21 cellular contexts compared by ENCODE assay signal in the genomic region with DNA sequence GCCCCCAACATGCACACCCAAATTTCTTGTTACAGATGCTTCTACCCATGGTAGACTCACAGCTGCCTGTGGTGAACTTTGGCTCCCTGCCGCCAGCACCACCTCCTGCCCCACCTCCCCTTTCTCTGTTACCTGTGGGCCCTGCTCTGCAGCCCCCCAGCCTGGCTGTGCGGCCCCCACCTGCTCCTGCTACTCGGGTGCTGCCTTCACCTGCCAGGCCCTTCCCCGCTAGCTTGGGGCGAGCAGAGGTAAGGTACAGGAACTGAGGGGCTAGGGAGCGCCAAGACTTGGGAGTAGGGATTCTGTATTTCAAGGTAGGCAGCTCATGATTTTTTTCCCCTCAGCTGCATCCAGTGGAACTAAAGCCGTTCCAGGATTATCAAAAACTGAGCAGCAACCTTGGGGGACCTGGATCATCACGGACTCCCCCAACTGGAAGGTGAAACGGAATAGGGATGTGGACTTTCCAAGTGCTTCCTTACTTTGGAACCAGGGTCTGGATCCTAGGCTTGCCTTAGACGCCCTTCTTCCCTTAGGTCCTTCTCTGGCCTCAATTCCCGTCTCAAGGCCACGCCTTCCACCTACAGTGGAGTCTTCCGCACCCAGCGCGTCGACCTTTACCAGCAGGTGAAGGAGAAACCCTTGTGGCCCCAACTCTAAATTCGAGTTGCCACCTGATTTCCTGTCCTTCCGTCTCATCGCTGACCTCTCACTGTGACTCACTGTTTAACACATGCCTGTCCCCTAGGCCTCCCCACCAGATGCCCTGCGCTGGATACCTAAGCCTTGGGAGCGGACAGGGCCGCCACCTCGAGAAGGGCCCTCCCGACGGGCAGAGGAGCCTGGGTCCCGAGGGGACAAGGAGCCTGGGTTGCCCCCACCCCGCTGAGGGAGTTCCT. TPM values are rescaled to one million over a fixed set of nuclear protein-coding genes. Genes with fewer than 3 reads are reported as not detected.
DNase-seq lines count a peak whose midpoint lies in the region; ATAC-seq, FAIRE-seq and TF ChIP-seq lines count a peak whose summit lies in the region.
"Had no signal": no experiment of that assay in that cellular context is flagged by ENCODE, and none has a peak within 500 bp of the region (broad histone marks: within the 10 kb centered on the region; RNA-seq: fewer than 3 reads in every experiment).

No MANE protein-coding gene starts in this region.

- SMC1A ChIA-PET in GM12878 (lab: Charles Lee; ENCODE audit: uncharacterized antibody, unreplicated experiment) = interaction anchor here (1.2 to 1.8 kb wide), 3 partner anchors 14 to 194 kb away, joined by 3 to 5 read pairs (median 4); no protein-coding TSS in a partner anchor

- H3K79me2 ChIP-seq in GM12878 (ENCODE audit: control insufficient read depth, insufficient read depth, low read length) (no peaks in the 10 kb centered on the region; the same call in 1 of the 2 replicates), osteoblast (ENCODE audit: insufficient read depth, low read length) (peaks cover 11% of the 10 kb centered on the region)

- no peak for FAIRE-seq in GM12878 (lab: Jason Lieb, UNC)
- FAIRE-seq: A549 had no signal

- peaks cover 99% of the 10 kb centered on the region for H3K36me3 ChIP-seq in HUES64 (ENCODE audit: insufficient read depth, low read length)
- peaks cover 54 to 55% of the 10 kb centered on the region in 2 experiments for H3K36me3 ChIP-seq in GM12878 (ENCODE audit: control insufficient read depth in 2 of 2, insufficient read depth in 2 of 2, low read length in 1 of 2)
- H3K36me3 ChIP-seq in osteoblast (ENCODE audit: insufficient read depth, low read length) = peaks cover 93% of the 10 kb centered on the region

- H4K20me1 ChIP-seq in GM12878 (ENCODE audit: control insufficient read depth, insufficient read depth) (no peaks in the 10 kb centered on the region), osteoblast (ENCODE audit: insufficient read depth, low read length) (peaks cover 30% of the 10 kb centered on the region)

- H3K9me3 Mint-ChIP-seq in activated CD4-positive, alpha-beta T cell treated with anti-CD3 and anti-CD28 coated beads for 36 hours (ENCODE audit: low read depth) = no peaks in the 10 kb centered on the region
- H3K9me3 Mint-ChIP-seq: activated T-cell treated with anti-CD3 and anti-CD28 coated beads, Interleukin-2, amount 50 U/mL, for 72 hours; CD8-positive, alpha-beta memory T cell had no signal

- POLR2A ChIA-PET in activated CD4-positive, alpha-beta T cell treated with anti-CD3 and anti-CD28 coated beads for 36 hours (lab: Charles Lee) = interaction anchor here (0.6 to 3.6 kb wide), 4 partner anchors 9 to 101 kb away, joined by 3 to 29 read pairs (median 8); no protein-coding TSS in a partner anchor
- POLR2A ChIA-PET in GM12878 (lab: Charles Lee) = interaction anchor here (1.2 kb wide), 1 partner anchor 20 kb away, joined by 3 read pairs; no protein-coding TSS in a partner anchor

- H2AFZ ChIP-seq in GM12878 (ENCODE audit: control insufficient read depth, low read depth, low read length) = no peak overlapping the region
- H2AFZ ChIP-seq in osteoblast (ENCODE audit: low read length) = no peak overlapping the region

- ATAC-seq in activated CD4-positive, alpha-beta T cell treated with anti-CD3 and anti-CD28 coated beads for 36 hours = no peak
- ATAC-seq in GM12878 = no peak
- ATAC-seq: A549; activated T-cell treated with anti-CD3 and anti-CD28 coated beads, Interleukin-2, amount 50 U/mL, for 72 hours had no signal

- H3K27ac ChIP-seq in HUES64 (ENCODE audit: low read depth, low read length) = peak overlapping the region; percentile 54; the same call in 1 of the 2 replicates
- H3K27ac ChIP-seq in GM12878 (ENCODE audit: control insufficient read depth, insufficient read depth) = no peak overlapping the region
- H3K27ac ChIP-seq in osteoblast (ENCODE audit: low read depth, low read length) = no peak overlapping the region
- H3K27ac ChIP-seq: A549, coronary artery, thyroid gland had no signal

- BruUV-seq in GM12878 (replicated peaks; lab: Mats Ljungman, UMichigan) = TSS peak; percentile 39

- peak overlapping the region; percentile 61 for H3K27ac Mint-ChIP-seq in activated CD4-positive, alpha-beta T cell treated with anti-CD3 and anti-CD28 coated beads for 36 hours
- H3K27ac Mint-ChIP-seq: activated T-cell treated with anti-CD3 and anti-CD28 coated beads, Interleukin-2, amount 50 U/mL, for 72 hours had no signal

- CTCF ChIA-PET in activated CD4-positive, alpha-beta T cell treated with anti-CD3 and anti-CD28 coated beads for 36 hours (lab: Charles Lee) = no interaction called here
- CTCF ChIA-PET in GM12878 (lab: Yijun Ruan, JAX) = no interaction called here

- RAD21 ChIA-PET in GM12878 (lab: Charles Lee; ENCODE audit: unreplicated experiment) = no interaction called here

- H3K4me1 Mint-ChIP-seq in activated CD4-positive, alpha-beta T cell treated with anti-CD3 and anti-CD28 coated beads for 36 hours = peaks cover 7% of the 10 kb centered on the region

- TF ChIP-seq RAD21 in GM12878 (IDR thresholded peaks at IDR 0.05; ENCODE audit: insufficient read depth, low read depth, low read length) = no peak

- TF ChIP-seq POLR2A in GM12878 (IDR thresholded peaks at IDR 0.05; ENCODE audit: low read depth, low read length) = peak; percentile 36; the same call in 1 of the 2 replicates

- TF ChIP-seq EP300 in GM12878 (IDR thresholded peaks at IDR 0.05; ENCODE audit: borderline replicate concordance in 1 of 2, control insufficient read depth in 1 of 2, low read depth in 2 of 2, low read length in 2 of 2) = no peak

- H3K4me1 ChIP-seq in HUES64 (ENCODE audit: insufficient read depth, low read length) (no peaks in the 10 kb centered on the region), GM12878 (ENCODE audit: control insufficient read depth, insufficient read depth, low read length) (no peaks in the 10 kb centered on the region), osteoblast (ENCODE audit: insufficient read depth, low read length) (peaks cover 7% of the 10 kb centered on the region)
- H3K4me1 ChIP-seq: A549, thyroid gland had no signal

- peaks cover 68% of the 10 kb centered on the region for H3K36me3 Mint-ChIP-seq in activated CD4-positive, alpha-beta T cell treated with anti-CD3 and anti-CD28 coated beads for 36 hours (ENCODE audit: low read depth)

- no peak overlapping the region for H3K9ac ChIP-seq in HUES64 (ENCODE audit: low read depth, low read length)
- H3K9ac ChIP-seq in GM12878 (ENCODE audit: control insufficient read depth, insufficient read depth, low read length) = no peak overlapping the region

- H3K27me3 Mint-ChIP-seq in activated CD4-positive, alpha-beta T cell treated with anti-CD3 and anti-CD28 coated beads for 36 hours = no peaks in the 10 kb centered on the region
- H3K27me3 Mint-ChIP-seq: CD8-positive, alpha-beta memory T cell had no signal

- intact Hi-C loops in activated CD4-positive, alpha-beta T cell treated with anti-CD3 and anti-CD28 coated beads for 36 hours (cut with DNase I, micrococcal nuclease) = no loop called here
- intact Hi-C loops in GM12878 (cut with micrococcal nuclease; ENCODE audit: unreplicated experiment) = no loop called here

- H3K4me3 Mint-ChIP-seq in activated CD4-positive, alpha-beta T cell treated with anti-CD3 and anti-CD28 coated beads for 36 hours = no peak overlapping the region
- H3K4me3 Mint-ChIP-seq: activated T-cell treated with anti-CD3 and anti-CD28 coated beads, Interleukin-2, amount 50 U/mL, for 72 hours; CD8-positive, alpha-beta memory T cell had no signal

- H3K4me3 ChIP-seq in HUES64 (ENCODE audit: low read length) = no peak overlapping the region
- no peak overlapping the region for H3K4me3 ChIP-seq in GM12878
- no peak overlapping the region for H3K4me3 ChIP-seq in osteoblast (ENCODE audit: insufficient read depth, low read length)
- H3K4me3 ChIP-seq: A549, coronary artery, thyroid gland had no signal

- in situ Hi-C loops in GM12878 (cut with MboI) = no loop called here

- H3K4me2 ChIP-seq in GM12878 (ENCODE audit: control insufficient read depth, insufficient read depth) (no peak overlapping the region), osteoblast (ENCODE audit: insufficient read depth, low read length) (no peak overlapping the region)
- H3K4me2 ChIP-seq: A549 had no signal

- 89% methylated on average over 27 of the region's 27 CpGs for WGBS in HUES64
- WGBS in GM12878 (ENCODE audit: insufficient coverage, insufficient replicate concordance, low lambda C conversion rate, missing lambda C conversion rate) = 87% methylated on average over 27 of the region's 27 CpGs

- H3K27me3 ChIP-seq in HUES64 (ENCODE audit: insufficient read depth, low read length) = no peaks in the 10 kb centered on the region
- H3K27me3 ChIP-seq in GM12878 (replicated peaks in 1 of 2; ENCODE audit: control insufficient read depth in 2 of 2, insufficient read depth in 2 of 2, low read length in 1 of 2) = no peaks in the 10 kb centered on the region
- H3K27me3 ChIP-seq in osteoblast (ENCODE audit: insufficient read depth, low read length) = no peaks in the 10 kb centered on the region
- H3K27me3 ChIP-seq: thyroid gland had no signal

- no peak for DNase-seq in activated CD4-positive, alpha-beta T cell treated with anti-CD3 and anti-CD28 coated beads for 36 hours
- DNase-seq in activated CD4-positive, alpha-beta T cell treated with anti-CD3 and anti-CD28 coated beads for 48 hours = no peak
- DNase-seq in GM12878 (ENCODE audit: low read depth, low spot score) (no peak), osteoblast (ENCODE audit: insufficient read length, low spot score, missing footprints) (peak; percentile 65), AML-193 (lab: John Stamatoyannopoulos, UW) (no peak), H4 (ENCODE audit: low spot score) (no peak), AG20443 (ENCODE audit: low spot score) (no peak)
- DNase-seq: activated CD4-positive, alpha-beta T cell treated with anti-CD3 and anti-CD28 coated beads for 4 hours; activated T-cell treated with anti-CD3 and anti-CD28 coated beads, Interleukin-2, amount 50 U/mL, for 72 hours; CD8-positive, alpha-beta memory T cell; GDM1; islet precursor cell; KBM-7; NK-92 treated with Interleukin-12 subunit alpha and Interleukin-12 subunit beta, amount 100 ng/mL, for 24 hours; SIG-M5; stimulated activated CD4-positive, alpha-beta T cell treated with anti-CD3 and anti-CD28 coated beads, Interleukin-4, amount 100 ng/mL, for 24 hours; T-helper 9 cell; thyroid gland had no signal

- no peaks in the 10 kb centered on the region for H3K9me3 ChIP-seq in HUES64 (ENCODE audit: insufficient read depth, low read depth, low read length)
- no peaks in the 10 kb centered on the region for H3K9me3 ChIP-seq in GM12878 (replicated peaks; ENCODE audit: control insufficient read depth, insufficient read depth, low read length)
- H3K9me3 ChIP-seq in osteoblast (ENCODE audit: low read depth, low read length) = no peaks in the 10 kb centered on the region
- H3K9me3 ChIP-seq: A549, thyroid gland had no signal

- no peak for TF ChIP-seq CTCF in GM12878 (IDR thresholded peaks at IDR 0.05 in 2 of 3, conservative IDR thresholded peaks at IDR 0.05 in 1 of 3; ENCODE audit: control insufficient read depth in 2 of 3, extremely low read depth in 1 of 3, insufficient read depth in 1 of 3, low read depth in 3 of 3, low read length in 3 of 3)
- no peak for TF ChIP-seq CTCF in osteoblast (IDR thresholded peaks at IDR 0.05; ENCODE audit: extremely low read depth, low read depth, low read length)

RNA-seq across cellular contexts. Expression of gene BAG6, which starts 15.5 kb away (rescaled TPM):
- total RNA-seq in activated CD4-positive, alpha-beta T cell treated with anti-CD3 and anti-CD28 coated beads for 36 hours = 100 to 1,000 TPM; 334 to 339 TPM
- polyA plus RNA-seq in HUES64 (2013, experiment 1 of 2) = 194 TPM
- polyA plus RNA-seq in HUES64 (2013, experiment 2 of 2) = 234 TPM
- 106 and 123 TPM in 2 replicates for total RNA-seq in GM12878 (2013; cell fraction: nucleolus; rRNA removed)
- total RNA-seq in GM12878 (2014; rRNA removed) = 91.4 and 120 TPM in 2 replicates
- 43.3 and 50.0 TPM in 2 replicates for total RNA-seq in GM12878 (2014; rRNA removed; fragmentation: Illumina TruSeq; extraction: Trizol)
- total RNA-seq in GM12878 (2021) = 249 and 253 TPM in 2 replicates
- polyA plus RNA-seq in GM12878 (2011; ENCODE audit: low read depth) = 155 TPM
- polyA plus RNA-seq in GM12878 (2011; rRNA removed) = 34.2 and 51.1 TPM in 2 replicates
- polyA plus RNA-seq in GM12878 (2011; cell fraction: cytosol; rRNA removed) = 84.9 and 85.5 TPM in 2 replicates
- polyA plus RNA-seq in GM12878 (2011; cell fraction: nucleus; rRNA removed) = 305 and 365 TPM in 2 replicates
- 201 and 271 TPM in 2 replicates for polyA plus RNA-seq in GM12878 (2012)
- 81.3 and 119 TPM in 2 replicates for polyA plus RNA-seq in GM12878 (2014; fragmentation: Illumina TruSeq; extraction: Trizol)
- polyA plus RNA-seq in GM12878 (2014; fragmentation: Nextera tagmentation; extraction: Ambion mirVana) = 10 to 100 TPM; 27.8 to 39.1 TPM
- 115 and 134 TPM in 2 replicates for polyA plus RNA-seq in GM12878 (2014; rRNA removed)
- 100 to 1,000 TPM in 1 of 2 experiments, 10 to 100 TPM in 1; 98.4 to 112 TPM for polyA plus RNA-seq in GM12878 (2016; fragmentation: Nextera tagmentation; extraction: Ambion mirVana)
- 76.3 and 111 TPM in 2 replicates for polyA minus RNA-seq in GM12878 (2011; rRNA and poly(A)+ RNA removed)
- polyA minus RNA-seq in GM12878 (2011; cell fraction: cytosol; rRNA and poly(A)+ RNA removed) = 88.9 and 90.3 TPM in 2 replicates
- polyA minus RNA-seq in GM12878 (2011; cell fraction: nucleus; rRNA and poly(A)+ RNA removed) = 66.6 and 108 TPM in 2 replicates
- total RNA-seq in osteoblast = 175 and 183 TPM in 2 replicates
- total RNA-seq in H4 (2014; rRNA removed; shearing (Covaris generic)) = 122 and 138 TPM in 2 replicates

RNA-seq across cellular contexts. Expression of gene PRRC2A, which starts 16.4 kb away (rescaled TPM):
- 100 to 1,000 TPM; 255 to 280 TPM for total RNA-seq in activated CD4-positive, alpha-beta T cell treated with anti-CD3 and anti-CD28 coated beads for 36 hours
- 191 TPM for polyA plus RNA-seq in HUES64 (2013, experiment 1 of 2)
- 211 TPM for polyA plus RNA-seq in HUES64 (2013, experiment 2 of 2)
- 183 and 194 TPM in 2 replicates for total RNA-seq in GM12878 (2013; cell fraction: nucleolus; rRNA removed)
- total RNA-seq in GM12878 (2014; rRNA removed) (47.4 and 61.4 TPM in 2 replicates), GM12878 (2014; rRNA removed; fragmentation: Illumina TruSeq; extraction: Trizol) (37.9 and 44.0 TPM in 2 replicates), GM12878 (2021) (231 and 244 TPM in 2 replicates), osteoblast (49.2 and 52.2 TPM in 2 replicates)
- 60.4 TPM for polyA plus RNA-seq in GM12878 (2011; ENCODE audit: low read depth)
- polyA plus RNA-seq in GM12878 (2011; rRNA removed) (19.5 and 30.9 TPM in 2 replicates), GM12878 (2014; fragmentation: Illumina TruSeq; extraction: Trizol) (58.9 and 95.9 TPM in 2 replicates), GM12878 (2014; fragmentation: Nextera tagmentation; extraction: Ambion mirVana) (1 to 10 TPM in 1 of 2 experiments, under 1 TPM in 1; 0.40 to 2.3 TPM), GM12878 (2014; rRNA removed) (111 and 138 TPM in 2 replicates), GM12878 (2016; fragmentation: Nextera tagmentation; extraction: Ambion mirVana) (10 to 100 TPM; 61.1 to 65.4 TPM)
- 40.9 and 41.6 TPM in 2 replicates for polyA plus RNA-seq in GM12878 (2011; cell fraction: cytosol; rRNA removed)
- 213 and 263 TPM in 2 replicates for polyA plus RNA-seq in GM12878 (2011; cell fraction: nucleus; rRNA removed)
- 128 and 149 TPM in 2 replicates for polyA plus RNA-seq in GM12878 (2012)
- polyA minus RNA-seq in GM12878 (2011; rRNA and poly(A)+ RNA removed) = 14.7 and 36.0 TPM in 2 replicates
- polyA minus RNA-seq in GM12878 (2011; cell fraction: cytosol; rRNA and poly(A)+ RNA removed) = 47.2 and 58.9 TPM in 2 replicates
- 59.4 and 109 TPM in 2 replicates for polyA minus RNA-seq in GM12878 (2011; cell fraction: nucleus; rRNA and poly(A)+ RNA removed)
- total RNA-seq in H4 (2014; rRNA removed; shearing (Covaris generic)) = 26.2 and 36.1 TPM in 2 replicates

RNA-seq across cellular contexts. Expression of gene APOM, which starts 18.7 kb away (rescaled TPM):
- 1 to 10 TPM; 3.4 to 4.0 TPM for total RNA-seq in activated CD4-positive, alpha-beta T cell treated with anti-CD3 and anti-CD28 coated beads for 36 hours
- polyA plus RNA-seq in HUES64 (2013, experiment 1 of 2) = 2.5 TPM
- 4.2 TPM for polyA plus RNA-seq in HUES64 (2013, experiment 2 of 2)
- 1.1 TPM in 1 of 2 replicates, not detected in the other for total RNA-seq in GM12878 (2013; cell fraction: nucleolus; rRNA removed)
- total RNA-seq in GM12878 (2014; rRNA removed) (4.4 and 6.1 TPM in 2 replicates), GM12878 (2014; rRNA removed; fragmentation: Illumina TruSeq; extraction: Trizol) (4.0 and 4.6 TPM in 2 replicates), GM12878 (2021) (3.8 and 4.1 TPM in 2 replicates), osteoblast (1.1 and 1.2 TPM in 2 replicates)
- 4.9 TPM for polyA plus RNA-seq in GM12878 (2011; ENCODE audit: low read depth)
- polyA plus RNA-seq in GM12878 (2011; rRNA removed) (4.8 and 7.9 TPM in 2 replicates), GM12878 (2014; fragmentation: Illumina TruSeq; extraction: Trizol) (5.2 and 8.2 TPM in 2 replicates), GM12878 (2014; fragmentation: Nextera tagmentation; extraction: Ambion mirVana) (10 to 100 TPM; 11.8 to 14.1 TPM), GM12878 (2014; rRNA removed) (6.5 and 7.5 TPM in 2 replicates), GM12878 (2016; fragmentation: Nextera tagmentation; extraction: Ambion mirVana) (1 to 10 TPM; 5.6 to 6.6 TPM)
- 10.6 and 12.1 TPM in 2 replicates for polyA plus RNA-seq in GM12878 (2011; cell fraction: cytosol; rRNA removed)
- polyA plus RNA-seq in GM12878 (2011; cell fraction: nucleus; rRNA removed) = 5.7 and 8.1 TPM in 2 replicates
- 4.7 and 5.8 TPM in 2 replicates for polyA plus RNA-seq in GM12878 (2012)
- 4.4 and 4.7 TPM in 2 replicates for polyA minus RNA-seq in GM12878 (2011; rRNA and poly(A)+ RNA removed)
- 1.1 and 1.9 TPM in 2 replicates for polyA minus RNA-seq in GM12878 (2011; cell fraction: cytosol; rRNA and poly(A)+ RNA removed)
- polyA minus RNA-seq in GM12878 (2011; cell fraction: nucleus; rRNA and poly(A)+ RNA removed) = 0.96 and 0.97 TPM in 2 replicates
- 0.91 and 1.1 TPM in 2 replicates for total RNA-seq in H4 (2014; rRNA removed; shearing (Covaris generic))

RNA-seq across cellular contexts. Expression of gene AIF1, which starts 21.9 kb away (rescaled TPM):
- 10 to 100 TPM; 89.2 to 96.1 TPM for total RNA-seq in activated CD4-positive, alpha-beta T cell treated with anti-CD3 and anti-CD28 coated beads for 36 hours
- polyA plus RNA-seq in HUES64 (2013, experiment 1 of 2) = 7.2 TPM
- polyA plus RNA-seq in HUES64 (2013, experiment 2 of 2) = 8.2 TPM
- total RNA-seq in GM12878 (2013; cell fraction: nucleolus; rRNA removed) = 4.6 and 6.0 TPM in 2 replicates
- total RNA-seq in GM12878 (2014; rRNA removed) (69.7 and 89.5 TPM in 2 replicates), GM12878 (2014; rRNA removed; fragmentation: Illumina TruSeq; extraction: Trizol) (161 and 163 TPM in 2 replicates), GM12878 (2021) (91.0 and 107 TPM in 2 replicates), osteoblast (0.36 TPM in 1 of 2 replicates, not detected in the other)
- 396 TPM for polyA plus RNA-seq in GM12878 (2011; ENCODE audit: low read depth)
- polyA plus RNA-seq in GM12878 (2011; rRNA removed) (1.9 and 4.2 TPM in 2 replicates), GM12878 (2014; fragmentation: Illumina TruSeq; extraction: Trizol) (240 and 348 TPM in 2 replicates), GM12878 (2014; fragmentation: Nextera tagmentation; extraction: Ambion mirVana) (100 to 1,000 TPM; 184 to 256 TPM), GM12878 (2014; rRNA removed) (81.0 and 85.3 TPM in 2 replicates), GM12878 (2016; fragmentation: Nextera tagmentation; extraction: Ambion mirVana) (100 to 1,000 TPM; 133 to 135 TPM)
- 2.2 and 2.3 TPM in 2 replicates for polyA plus RNA-seq in GM12878 (2011; cell fraction: cytosol; rRNA removed)
- 1.1 TPM in 2 replicates for polyA plus RNA-seq in GM12878 (2011; cell fraction: nucleus; rRNA removed)
- 132 and 162 TPM in 2 replicates for polyA plus RNA-seq in GM12878 (2012)
- polyA minus RNA-seq in GM12878 (2011; rRNA and poly(A)+ RNA removed) = 0.59 and 1.5 TPM in 2 replicates
- polyA minus RNA-seq in GM12878 (2011; cell fraction: cytosol; rRNA and poly(A)+ RNA removed) = not detected in 2 replicates
- 0.57 and 0.85 TPM in 2 replicates for polyA minus RNA-seq in GM12878 (2011; cell fraction: nucleus; rRNA and poly(A)+ RNA removed)
- not detected in 2 replicates for total RNA-seq in H4 (2014; rRNA removed; shearing (Covaris generic))
- polyA plus RNA-seq: A549 had no signal

RNA-seq across cellular contexts. Expression of gene C6orf47, which starts 23.6 kb away (rescaled TPM):
- 10 to 100 TPM; 10.1 to 11.7 TPM for total RNA-seq in activated CD4-positive, alpha-beta T cell treated with anti-CD3 and anti-CD28 coated beads for 36 hours
- 10.1 TPM for polyA plus RNA-seq in HUES64 (2013, experiment 1 of 2)
- 9.1 TPM for polyA plus RNA-seq in HUES64 (2013, experiment 2 of 2)
- 16.8 and 17.6 TPM in 2 replicates for total RNA-seq in GM12878 (2013; cell fraction: nucleolus; rRNA removed)
- total RNA-seq in GM12878 (2014; rRNA removed) (20.4 and 21.6 TPM in 2 replicates), GM12878 (2014; rRNA removed; fragmentation: Illumina TruSeq; extraction: Trizol) (16.2 and 16.5 TPM in 2 replicates), GM12878 (2021) (16.1 and 17.4 TPM in 2 replicates), osteoblast (21.2 and 21.7 TPM in 2 replicates)
- polyA plus RNA-seq in GM12878 (2011; ENCODE audit: low read depth) = 6.6 TPM
- polyA plus RNA-seq in GM12878 (2011; rRNA removed) (8.0 and 8.1 TPM in 2 replicates), GM12878 (2014; fragmentation: Illumina TruSeq; extraction: Trizol) (8.2 and 13.4 TPM in 2 replicates), GM12878 (2014; fragmentation: Nextera tagmentation; extraction: Ambion mirVana) (under 1 TPM in 1 of 2 experiments, not detected in 1; 0.16 TPM), GM12878 (2014; rRNA removed) (18.6 and 19.3 TPM in 2 replicates), GM12878 (2016; fragmentation: Nextera tagmentation; extraction: Ambion mirVana) (10 to 100 TPM; 17.3 to 20.1 TPM)
- polyA plus RNA-seq in GM12878 (2011; cell fraction: cytosol; rRNA removed) = 7.9 and 10.2 TPM in 2 replicates
- 6.9 and 9.0 TPM in 2 replicates for polyA plus RNA-seq in GM12878 (2011; cell fraction: nucleus; rRNA removed)
- polyA plus RNA-seq in GM12878 (2012) = 13.4 and 14.9 TPM in 2 replicates
- polyA minus RNA-seq in GM12878 (2011; rRNA and poly(A)+ RNA removed) = 6.9 and 15.1 TPM in 2 replicates
- 3.6 and 4.4 TPM in 2 replicates for polyA minus RNA-seq in GM12878 (2011; cell fraction: cytosol; rRNA and poly(A)+ RNA removed)
- polyA minus RNA-seq in GM12878 (2011; cell fraction: nucleus; rRNA and poly(A)+ RNA removed) = 12.0 and 16.6 TPM in 2 replicates
- total RNA-seq in H4 (2014; rRNA removed; shearing (Covaris generic)) = 19.3 and 20.8 TPM in 2 replicates
